Comparison of ENCODE assay signal across 1 cellular context in genomic region chr11:45929486-45930030, GRCh38.
TF ChIP-seq lines count a peak whose summit lies in the region.

No MANE protein-coding gene starts in this region.

TF ChIP-seq in SK-N-SH, 30 proteins besides CTCF, POLR2A, EP300 and RAD21 (continued from another document):
- TF ChIP-seq ZBTB33 (IDR thresholded peaks at IDR 0.05; ENCODE audit: borderline replicate concordance, low read depth), result no peak
- TF ChIP-seq MAX (IDR thresholded peaks at IDR 0.05; ENCODE audit: low read depth), result no peak
- TF ChIP-seq YY1 (IDR thresholded peaks at IDR 0.05; ENCODE audit: low read depth), result no peak
- no peak for TF ChIP-seq RCOR1 (IDR thresholded peaks at IDR 0.05; ENCODE audit: low read length)
